18 cellular contexts compared by ENCODE assay signal in the genomic region with DNA sequence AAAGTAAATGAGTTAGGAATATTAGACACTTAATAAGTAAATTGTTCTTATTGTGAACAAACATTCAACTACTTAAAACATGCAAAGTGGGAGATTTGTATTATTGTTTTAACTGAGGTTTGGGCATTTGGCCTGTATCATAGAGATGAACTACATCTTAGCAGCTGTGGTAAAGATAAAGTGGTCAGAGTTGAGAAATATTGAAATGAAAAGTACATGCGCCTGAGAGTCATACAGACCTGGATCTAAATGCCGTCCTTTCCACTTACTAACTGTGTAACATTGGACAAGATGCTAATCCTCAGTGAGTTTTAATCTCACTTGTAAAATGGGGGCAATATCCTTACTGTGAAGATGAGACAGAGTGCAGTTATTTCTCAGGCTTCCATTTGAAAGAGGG.
DNase-seq lines count a peak whose midpoint lies in the region; ATAC-seq and TF ChIP-seq lines count a peak whose summit lies in the region.
"Had no signal": no experiment of that assay in that cellular context is flagged by ENCODE, and none has a peak within 500 bp of the region (broad histone marks: within the 10 kb centered on the region; RNA-seq: fewer than 3 reads in every experiment).

No MANE protein-coding gene starts in this region.

- peaks cover 19% of the 10 kb centered on the region for H3K4me1 Mint-ChIP-seq in activated CD4-positive, alpha-beta T cell treated with anti-CD3 and anti-CD28 coated beads for 36 hours
- peaks cover 26% of the 10 kb centered on the region for H3K4me1 Mint-ChIP-seq in CD4-positive, alpha-beta T cell (ENCODE audit: low read depth)
- peaks cover 10% of the 10 kb centered on the region for H3K4me1 Mint-ChIP-seq in activated T-helper 2 cell treated with anti-CD3 and anti-CD28 coated beads, Interferon-gamma antibody, Interleukin-2, Interleukin-4, amounts not matched to agents 10 μg/mL and 5 μg/mL and 100 μg/mL, durations not matched to agents 14 hours and 24 hours and 36 hours (ENCODE audit: low read depth)
- peaks cover 3 to 15% (median 7%) of the 10 kb centered on the region in 4 donors for H3K4me1 Mint-ChIP-seq in naive thymus-derived CD8-positive, alpha-beta T cell

- H3K9me3 ChIP-seq in CD4-positive, alpha-beta T cell (ENCODE audit: control insufficient read depth, low read length) = no peaks in the 10 kb centered on the region
- H3K9me3 ChIP-seq: heart left ventricle had no signal

- CTCF ChIA-PET in activated CD4-positive, alpha-beta T cell treated with anti-CD3 and anti-CD28 coated beads for 36 hours (lab: Charles Lee) = interaction anchor here (0.9 to 1.0 kb wide), 2 partner anchors 25 to 43 kb away, joined by 3 read pairs; no protein-coding TSS in a partner anchor
- CTCF ChIA-PET in CD4-positive, alpha-beta T cell (lab: Charles Lee) = no interaction called here

- peak overlapping the region; percentile 19 for H3K27ac Mint-ChIP-seq in activated CD4-positive, alpha-beta T cell treated with anti-CD3 and anti-CD28 coated beads for 36 hours
- peak overlapping the region; percentile 31 for H3K27ac Mint-ChIP-seq in CD4-positive, alpha-beta T cell
- H3K27ac Mint-ChIP-seq in activated T-helper 2 cell treated with anti-CD3 and anti-CD28 coated beads, Interferon-gamma antibody, Interleukin-2, Interleukin-4, amounts not matched to agents 10 μg/mL and 5 μg/mL and 100 μg/mL, durations not matched to agents 14 hours and 24 hours and 36 hours = peak overlapping the region; percentile 21
- H3K27ac Mint-ChIP-seq in naive thymus-derived CD8-positive, alpha-beta T cell = peak overlapping the region; percentile 0 to 84 (median 40)
- H3K27ac Mint-ChIP-seq: activated naive CD4-positive, alpha-beta T cell treated with anti-CD3 and anti-CD28 coated beads for 36 hours had no signal

- POLR2A ChIA-PET in activated CD4-positive, alpha-beta T cell treated with anti-CD3 and anti-CD28 coated beads for 36 hours (lab: Charles Lee) = no interaction called here
- POLR2A ChIA-PET in CD4-positive, alpha-beta T cell (lab: Charles Lee) = interaction anchor here (0.6 kb wide), 1 partner anchor 99 kb away, joined by 3 read pairs; no protein-coding TSS in a partner anchor
- POLR2A ChIA-PET in naive thymus-derived CD8-positive, alpha-beta T cell (lab: Charles Lee) = no interaction called here

- no peak overlapping the region for H3K4me3 Mint-ChIP-seq in activated CD4-positive, alpha-beta T cell treated with anti-CD3 and anti-CD28 coated beads for 36 hours
- no peak overlapping the region for H3K4me3 Mint-ChIP-seq in CD4-positive, alpha-beta T cell
- H3K4me3 Mint-ChIP-seq in activated T-helper 2 cell treated with anti-CD3 and anti-CD28 coated beads, Interferon-gamma antibody, Interleukin-2, Interleukin-4, amounts not matched to agents 10 μg/mL and 5 μg/mL and 100 μg/mL, durations not matched to agents 14 hours and 24 hours and 36 hours (ENCODE audit: low read depth) = no peak overlapping the region
- H3K4me3 Mint-ChIP-seq in naive thymus-derived CD8-positive, alpha-beta T cell = no peak overlapping the region
- H3K4me3 Mint-ChIP-seq: activated naive CD4-positive, alpha-beta T cell treated with anti-CD3 and anti-CD28 coated beads for 36 hours had no signal

- H3K9me3 Mint-ChIP-seq in activated CD4-positive, alpha-beta T cell treated with anti-CD3 and anti-CD28 coated beads for 36 hours (ENCODE audit: low read depth) = no peaks in the 10 kb centered on the region
- no peaks in the 10 kb centered on the region for H3K9me3 Mint-ChIP-seq in CD4-positive, alpha-beta T cell
- no peaks in the 10 kb centered on the region for H3K9me3 Mint-ChIP-seq in activated T-helper 2 cell treated with anti-CD3 and anti-CD28 coated beads, Interferon-gamma antibody, Interleukin-2, Interleukin-4, amounts not matched to agents 10 μg/mL and 5 μg/mL and 100 μg/mL, durations not matched to agents 14 hours and 24 hours and 36 hours
- H3K9me3 Mint-ChIP-seq in naive thymus-derived CD8-positive, alpha-beta T cell = no peaks in the 10 kb centered on the region
- H3K9me3 Mint-ChIP-seq: activated naive CD4-positive, alpha-beta T cell treated with anti-CD3 and anti-CD28 coated beads for 36 hours had no signal

- H3K27me3 Mint-ChIP-seq in activated CD4-positive, alpha-beta T cell treated with anti-CD3 and anti-CD28 coated beads for 36 hours = no peaks in the 10 kb centered on the region
- H3K27me3 Mint-ChIP-seq in CD4-positive, alpha-beta T cell = no peaks in the 10 kb centered on the region
- H3K27me3 Mint-ChIP-seq in activated T-helper 2 cell treated with anti-CD3 and anti-CD28 coated beads, Interferon-gamma antibody, Interleukin-2, Interleukin-4, amounts not matched to agents 10 μg/mL and 5 μg/mL and 100 μg/mL, durations not matched to agents 14 hours and 24 hours and 36 hours (ENCODE audit: low read depth) = no peaks in the 10 kb centered on the region
- H3K27me3 Mint-ChIP-seq in naive thymus-derived CD8-positive, alpha-beta T cell = no peaks in the 10 kb centered on the region

- TF ChIP-seq CTCF in CD4-positive, alpha-beta T cell (IDR thresholded peaks at IDR 0.05) = no peak

- in situ Hi-C loops in KBM-7 (cut with MboI; ENCODE audit: low pct_unique_long_range_greater_than_20kb, low sequenced_read_pairs) = no loop called here

- no peak overlapping the region for H3K27ac ChIP-seq in CD4-positive, alpha-beta T cell (ENCODE audit: low read depth, low read length)
- H3K27ac ChIP-seq: heart left ventricle, RWPE1, VCaP had no signal

- H3K36me3 Mint-ChIP-seq in activated CD4-positive, alpha-beta T cell treated with anti-CD3 and anti-CD28 coated beads for 36 hours (ENCODE audit: low read depth) = peaks cover 42% of the 10 kb centered on the region
- H3K36me3 Mint-ChIP-seq in CD4-positive, alpha-beta T cell (ENCODE audit: low read depth) = peaks cover 89% of the 10 kb centered on the region
- H3K36me3 Mint-ChIP-seq in activated T-helper 2 cell treated with anti-CD3 and anti-CD28 coated beads, Interferon-gamma antibody, Interleukin-2, Interleukin-4, amounts not matched to agents 10 μg/mL and 5 μg/mL and 100 μg/mL, durations not matched to agents 14 hours and 24 hours and 36 hours (ENCODE audit: low read depth) = peaks cover 68% of the 10 kb centered on the region
- peaks cover 0 to 82% (median 6%) of the 10 kb centered on the region in 3 donors for H3K36me3 Mint-ChIP-seq in naive thymus-derived CD8-positive, alpha-beta T cell

- intact Hi-C loops in activated CD4-positive, alpha-beta T cell treated with anti-CD3 and anti-CD28 coated beads for 36 hours (cut with DNase I, micrococcal nuclease) = no loop called here
- intact Hi-C loops in CD4-positive, alpha-beta T cell (cut with DNase I, micrococcal nuclease) = no loop called here
- intact Hi-C loops in activated T-helper 2 cell treated with anti-CD3 and anti-CD28 coated beads, Interferon-gamma antibody, Interleukin-2, Interleukin-4, amounts not matched to agents 10 μg/mL and 5 μg/mL and 100 μg/mL, durations not matched to agents 14 hours and 24 hours and 36 hours (cut with micrococcal nuclease) = no loop called here

- DNase-seq in activated CD4-positive, alpha-beta T cell treated with anti-CD3 and anti-CD28 coated beads for 36 hours = no peak
- no peak for DNase-seq in activated CD4-positive, alpha-beta T cell treated with anti-CD3 and anti-CD28 coated beads for 1 hour
- no peak for DNase-seq in CD4-positive, alpha-beta T cell
- no peak for DNase-seq in activated T-helper 2 cell treated with anti-CD3 and anti-CD28 coated beads, Interferon-gamma antibody, Interleukin-2, Interleukin-4, amounts not matched to agents 10 μg/mL and 5 μg/mL and 100 μg/mL, durations not matched to agents 14 hours and 24 hours and 36 hours (ENCODE audit: low spot score)
- no peak for DNase-seq in naive thymus-derived CD8-positive, alpha-beta T cell
- DNase-seq in KBM-7 = no peak
- DNase-seq in GM19238 (ENCODE audit: insufficient read length, low spot score) = no peak
- DNase-seq: activated CD4-positive, alpha-beta T cell treated with anti-CD3 and anti-CD28 coated beads, Interleukin-2, amount 50 U/mL, for 4 hours; activated naive CD4-positive, alpha-beta T cell treated with anti-CD3 and anti-CD28 coated beads for 36 hours; activated T-cell treated with anti-CD3 and anti-CD28 coated beads, Interleukin-2, amount 50 U/mL, for 1 hour; AML-193; DMS79 treated with DMSO at 0.1 percent for 48 hours; heart left ventricle; KG1; NCI-H524 treated with DMSO at 0.1 percent for 48 hours had no signal

- H3K27me3 ChIP-seq in CD4-positive, alpha-beta T cell (ENCODE audit: control insufficient read depth, insufficient read depth, low read length) = no peaks in the 10 kb centered on the region
- H3K27me3 ChIP-seq: heart left ventricle had no signal

- ATAC-seq in activated CD4-positive, alpha-beta T cell treated with anti-CD3 and anti-CD28 coated beads for 36 hours = peak; percentile 14
- ATAC-seq in CD4-positive, alpha-beta T cell (ENCODE audit: poor library complexity) = no peak
- no peak for ATAC-seq in naive thymus-derived CD8-positive, alpha-beta T cell
- no peak for ATAC-seq in HG02885 (IDR thresholded peaks at IDR 0.05; ENCODE audit: poor library complexity, unreplicated experiment)
- ATAC-seq: heart left ventricle had no signal
